Comparison of ENCODE assay signal across 8 cellular contexts in the genomic region with DNA sequence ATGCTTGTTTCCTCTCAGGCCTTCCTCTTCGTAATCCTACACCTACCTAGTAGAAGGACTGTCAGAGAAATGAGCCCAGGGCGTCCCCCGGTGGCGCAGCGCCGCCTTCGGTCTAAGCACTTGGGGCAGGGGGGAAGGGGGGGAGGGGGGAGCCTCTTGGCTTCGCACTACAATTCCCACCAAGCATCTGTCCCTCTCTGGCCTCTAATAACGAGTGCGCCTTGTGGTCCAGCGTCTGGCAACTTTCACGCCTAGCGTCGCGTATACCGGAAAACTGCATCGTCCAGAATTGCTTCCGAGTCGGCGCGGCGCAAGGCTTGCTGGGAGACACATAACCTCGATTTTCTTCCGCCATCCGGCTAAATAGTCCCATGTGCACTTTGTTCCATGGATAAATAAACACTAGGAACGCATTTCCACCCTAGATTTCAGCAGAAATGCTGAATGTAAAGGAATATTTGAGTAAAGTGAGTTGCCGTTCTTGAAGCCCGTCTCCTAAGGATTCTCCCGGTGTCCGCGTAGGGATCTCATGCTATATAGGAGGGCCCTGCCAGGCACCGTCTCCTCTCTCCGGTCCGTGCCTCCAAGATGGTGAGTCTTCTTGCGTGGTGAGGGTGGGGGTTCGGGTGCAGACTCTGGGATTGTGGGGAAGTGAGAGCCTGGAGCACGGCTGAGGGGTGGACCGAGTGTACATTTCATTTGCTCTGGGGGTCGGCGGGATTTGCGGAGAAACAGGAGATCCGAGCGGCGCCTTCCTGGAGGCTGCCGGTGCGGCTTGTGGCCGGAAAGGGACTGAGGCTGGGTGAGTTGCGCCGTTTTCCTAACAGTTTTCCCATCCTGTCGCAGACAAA. TPM values are rescaled to one million over a fixed set of nuclear protein-coding genes. Genes with fewer than 3 reads are reported as not detected.
DNase-seq lines count a peak whose midpoint lies in the region; TF ChIP-seq lines count a peak whose summit lies in the region.

TSS of gene RPS26 (plus strand) at position 340 of the 851 bp plus-strand sequence. CDS start at position 589, 249 bp downstream.

- peak within 1 kb of the TSS; percentile 79 for H3K27ac ChIP-seq in effector memory CD4-positive, alpha-beta T cell (ENCODE audit: insufficient read depth, low read length, poor library complexity, severe bottlenecking)

- POLR2A ChIA-PET in activated CD8-positive, alpha-beta memory T cell treated with anti-CD3 and anti-CD28 coated beads for 36 hours (lab: Charles Lee), result interaction anchor here (1.4 kb wide), 1 partner anchor 110 kb away, joined by 3 read pairs; the partner anchor contains the start of gene MYL6B

- no peaks in the 10 kb centered on the region for H3K27me3 ChIP-seq in effector memory CD4-positive, alpha-beta T cell (replicated peaks; ENCODE audit: control insufficient read depth, insufficient read depth, low read length, poor library complexity, severe bottlenecking)

- TF ChIP-seq CTCF in GM20000 (IDR thresholded peaks at IDR 0.05; ENCODE audit: extremely low read depth, missing control alignments), result peak; percentile 50

- H3K36me3 ChIP-seq in effector memory CD4-positive, alpha-beta T cell (ENCODE audit: control insufficient read depth, insufficient read depth, low read length), result peaks cover 19% of the 10 kb centered on the region

- peak within 1 kb of the TSS; percentile 98 for H3K4me3 ChIP-seq in effector memory CD4-positive, alpha-beta T cell (ENCODE audit: insufficient read depth, low read depth, low read length, poor library complexity, severe bottlenecking)

- H3K9me3 ChIP-seq in effector memory CD4-positive, alpha-beta T cell (ENCODE audit: control insufficient read depth, low read length), result no peaks in the 10 kb centered on the region

- CTCF ChIA-PET in activated CD8-positive, alpha-beta memory T cell treated with anti-CD3 and anti-CD28 coated beads for 36 hours (lab: Charles Lee), result interaction anchor here (1.3 kb wide), 1 partner anchor 67 kb away, joined by 4 read pairs; no protein-coding TSS in a partner anchor

- DNase-seq in COR-L47 (lab: John Stamatoyannopoulos, UW) (peak; percentile 99), GM20000 (ENCODE audit: low spot score) (peak; percentile 86), HT-29 (ENCODE audit: low spot score) (peak; percentile 99), medulla oblongata (ENCODE audit: extremely low spot score) (peak; percentile 98)
- DNase-seq in NK-92 treated with Interleukin-12 subunit alpha and Interleukin-12 subunit beta, amount 100 ng/mL, for 24 hours (lab: John Stamatoyannopoulos, UW), result peak; percentile 86
- peak; percentile 87 to 92 (median 89) for DNase-seq in effector memory CD4-positive, alpha-beta T cell
- DNase-seq in stimulated activated CD8-positive, alpha-beta memory T cell treated with anti-CD3 and anti-CD28 coated beads, Interleukin-12 subunit alpha, Interleukin-12 subunit beta, amount 100 ng/mL, for 1 hour (ENCODE audit: low read depth), result peak; percentile 88

- H3K4me1 ChIP-seq in effector memory CD4-positive, alpha-beta T cell (ENCODE audit: control insufficient read depth, insufficient read depth, low read length, poor library complexity, severe bottlenecking), result peaks cover 12% of the 10 kb centered on the region

RNA-seq across cellular contexts. Expression of gene RPS26, which starts in this region (rescaled TPM):
- total RNA-seq in HT-29 (2014; rRNA removed; shearing (Covaris generic)), result 171 and 219 TPM in 2 replicates
- total RNA-seq in activated CD8-positive, alpha-beta memory T cell treated with anti-CD3 and anti-CD28 coated beads for 36 hours, result 10 to 100 TPM; 44.3 to 47.0 TPM

Comparison
In these comparisons a context has a peak if more than half of its experiments do, and no peak if none do; other contexts are left out.
1. Peak in every context shown above with its lines: DNase-seq, H3K4me3 ChIP-seq and H3K27ac ChIP-seq.